ENCODE assay signal across 21 cellular contexts in the genomic region with DNA sequence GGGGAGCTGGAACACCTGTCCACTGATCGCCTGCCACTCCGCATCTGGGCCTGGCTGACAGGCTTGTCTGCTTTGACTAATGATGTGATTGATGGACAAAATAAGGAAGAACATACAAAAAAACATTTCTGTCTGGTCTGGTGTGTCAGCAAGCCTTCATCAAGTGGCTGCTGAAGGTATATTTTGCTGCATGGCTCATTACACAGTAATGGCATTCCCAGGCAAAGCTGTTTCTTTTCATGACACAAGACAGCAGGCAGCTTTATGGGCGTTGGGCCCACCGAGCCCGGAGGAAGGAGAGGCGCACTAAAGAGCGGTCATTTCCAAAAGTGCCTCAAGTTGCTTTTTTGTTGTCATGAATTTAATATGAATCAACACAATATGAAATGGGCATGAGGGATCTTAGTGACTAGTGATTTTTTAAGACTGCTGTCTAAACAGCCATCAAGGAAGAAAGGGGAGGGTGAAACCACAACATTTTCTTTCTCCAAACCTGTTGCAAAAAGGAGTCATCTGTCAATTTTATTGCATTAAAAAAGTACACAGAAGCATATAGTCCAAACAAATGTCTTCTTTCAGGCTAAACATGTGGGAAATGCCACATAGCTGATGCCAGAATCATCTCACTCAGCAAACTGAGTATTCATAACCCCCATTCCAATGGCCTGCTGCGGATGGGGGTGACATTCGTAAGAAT.
"Had no signal": no experiment of that assay in that cellular context is flagged by ENCODE, and none has a peak within 500 bp of the region (broad histone marks: within the 10 kb centered on the region; RNA-seq: fewer than 3 reads in every experiment).

No MANE protein-coding gene starts in this region.

- ATAC-seq: activated T-cell treated with anti-CD3 and anti-CD28 coated beads, Interleukin-2, amount 50 U/mL, for 72 hours; gastroesophageal sphincter; T-helper 17 cell had no signal

- H3K4me1 Mint-ChIP-seq: activated B cell treated with CpG ODN at 0.5 μM for 24 hours; activated naive CD4-positive, alpha-beta T cell treated with anti-CD3 and anti-CD28 coated beads, Interleukin-2, amount 10 ng/mL, durations not matched to agents 7 days and 5 days; memory B cell; T-helper 17 cell had no signal

- H3K4me3 Mint-ChIP-seq: activated B cell treated with CpG ODN at 0.5 μM for 24 hours; activated CD4-positive, alpha-beta memory T cell treated with anti-CD3 and anti-CD28 coated beads for 36 hours; activated naive CD4-positive, alpha-beta T cell treated with anti-CD3 and anti-CD28 coated beads, Interleukin-2, amount 10 ng/mL, durations not matched to agents 7 days and 5 days; activated T-cell treated with anti-CD3 and anti-CD28 coated beads, Interleukin-2, amount 50 U/mL, for 72 hours; memory B cell; neural progenitor cell; stimulated activated naive CD8-positive, alpha-beta T cell treated with anti-CD3 and anti-CD28 coated beads, Interleukin-15, Interleukin-2, amounts not matched to agents 100 ng/mL and 50 ng/mL, for 24 hours had no signal

- H3K27ac ChIP-seq: coronary artery, esophagus squamous epithelium, gastroesophageal sphincter, neural progenitor cell, thyroid gland had no signal

- DNase-seq: activated B cell treated with CpG ODN at 0.5 μM for 24 hours; activated CD4-positive, alpha-beta memory T cell treated with anti-CD3 and anti-CD28 coated beads for 36 hours; activated CD4-positive, alpha-beta T cell treated with anti-CD3 and anti-CD28 coated beads for 48 hours; activated effector memory CD4-positive, alpha-beta T cell treated with anti-CD3 and anti-CD28 coated beads, Interleukin-2, amount 50 U/mL, for 16 hours; activated naive CD4-positive, alpha-beta T cell treated with anti-CD3 and anti-CD28 coated beads, Interleukin-2, amount 10 ng/mL, durations not matched to agents 7 days and 5 days; activated T-cell treated with anti-CD3 and anti-CD28 coated beads, Interleukin-2, amount 50 U/mL, for 72 hours; amygdala; cerebellar nuclear complex; esophagus squamous epithelium; head of caudate nucleus; hypothalamus; posterior cingulate gyrus; stimulated activated CD4-positive, alpha-beta T cell treated with anti-CD3 and anti-CD28 coated beads, Interleukin-12 subunit alpha, Interleukin-12 subunit beta, amount 100 ng/mL, for 4 hours; substantia nigra; T-helper 17 cell; thyroid gland had no signal

- H3K36me3 Mint-ChIP-seq: activated CD4-positive, alpha-beta memory T cell treated with anti-CD3 and anti-CD28 coated beads for 36 hours; activated naive CD4-positive, alpha-beta T cell treated with anti-CD3 and anti-CD28 coated beads, Interleukin-2, amount 10 ng/mL, durations not matched to agents 7 days and 5 days; memory B cell; neural progenitor cell had no signal

- H3K27me3 ChIP-seq: esophagus squamous epithelium, gastroesophageal sphincter, neural progenitor cell, thyroid gland had no signal

- H3K27ac Mint-ChIP-seq: activated B cell treated with CpG ODN at 0.5 μM for 24 hours; activated CD4-positive, alpha-beta memory T cell treated with anti-CD3 and anti-CD28 coated beads for 36 hours; activated naive CD4-positive, alpha-beta T cell treated with anti-CD3 and anti-CD28 coated beads, Interleukin-2, amount 10 ng/mL, durations not matched to agents 7 days and 5 days; memory B cell; neural progenitor cell; stimulated activated naive CD8-positive, alpha-beta T cell treated with anti-CD3 and anti-CD28 coated beads, Interleukin-15, Interleukin-2, amounts not matched to agents 100 ng/mL and 50 ng/mL, for 24 hours; T-helper 17 cell had no signal

- H3K27me3 Mint-ChIP-seq: activated B cell treated with CpG ODN at 0.5 μM for 24 hours; activated CD4-positive, alpha-beta memory T cell treated with anti-CD3 and anti-CD28 coated beads for 36 hours; activated naive CD4-positive, alpha-beta T cell treated with anti-CD3 and anti-CD28 coated beads, Interleukin-2, amount 10 ng/mL, durations not matched to agents 7 days and 5 days; memory B cell; stimulated activated naive CD8-positive, alpha-beta T cell treated with anti-CD3 and anti-CD28 coated beads, Interleukin-15, Interleukin-2, amounts not matched to agents 100 ng/mL and 50 ng/mL, for 24 hours had no signal

- H3K36me3 ChIP-seq: esophagus squamous epithelium, gastroesophageal sphincter, neural progenitor cell, thyroid gland had no signal

- H3K9me3 ChIP-seq: esophagus squamous epithelium, gastroesophageal sphincter, thyroid gland had no signal

- H3K9me3 Mint-ChIP-seq: activated B cell treated with CpG ODN at 0.5 μM for 24 hours; activated CD4-positive, alpha-beta memory T cell treated with anti-CD3 and anti-CD28 coated beads for 36 hours; activated naive CD4-positive, alpha-beta T cell treated with anti-CD3 and anti-CD28 coated beads, Interleukin-2, amount 10 ng/mL, durations not matched to agents 7 days and 5 days; activated T-cell treated with anti-CD3 and anti-CD28 coated beads, Interleukin-2, amount 50 U/mL, for 72 hours; neural progenitor cell; stimulated activated naive CD8-positive, alpha-beta T cell treated with anti-CD3 and anti-CD28 coated beads, Interleukin-15, Interleukin-2, amounts not matched to agents 100 ng/mL and 50 ng/mL, for 24 hours had no signal

- H3K4me1 ChIP-seq: esophagus squamous epithelium, neural progenitor cell, thyroid gland had no signal

- H3K4me3 ChIP-seq: coronary artery, esophagus squamous epithelium, gastroesophageal sphincter, neural progenitor cell, thyroid gland had no signal
